In genomic region chr5:172901012-172901780, GRCh38 we compare ENCODE assay signal across 10 cellular contexts. TPM values are rescaled to one million over a fixed set of nuclear protein-coding genes. Genes with fewer than 3 reads are reported as not detected.
DNase-seq lines count a peak whose midpoint lies in the region; ATAC-seq, FAIRE-seq and TF ChIP-seq lines count a peak whose summit lies in the region.
"Had no signal": no experiment of that assay in that cellular context is flagged by ENCODE, and none has a peak within 500 bp of the region (broad histone marks: within the 10 kb centered on the region; RNA-seq: fewer than 3 reads in every experiment).

No MANE protein-coding gene starts in this region.

- intact Hi-C loops in activated CD4-positive, alpha-beta T cell treated with anti-CD3 and anti-CD28 coated beads for 36 hours (cut with DNase I, micrococcal nuclease) = no loop called here

- H3K27me3 ChIP-seq in AG04450 (ENCODE audit: control insufficient read depth, insufficient read depth, low read length) = no peaks in the 10 kb centered on the region
- H3K27me3 ChIP-seq in cardiac muscle cell = no peaks in the 10 kb centered on the region

- H3K27ac ChIP-seq in AG04450 (ENCODE audit: low read depth, low read length) (peak overlapping the region; percentile 99), cardiac muscle cell (peak overlapping the region; percentile 88)

- H3K4me3 ChIP-seq in AG04450 (ENCODE audit: low read depth, low read length) = no peak overlapping the region
- no peak overlapping the region for H3K4me3 ChIP-seq in cardiac muscle cell

- H3K4me1 Mint-ChIP-seq in osteocyte (ENCODE audit: unreplicated experiment) = peaks cover 96% of the 10 kb centered on the region
- peaks cover 4% of the 10 kb centered on the region for H3K4me1 Mint-ChIP-seq in activated CD4-positive, alpha-beta T cell treated with anti-CD3 and anti-CD28 coated beads for 36 hours

- H3K9me3 Mint-ChIP-seq in osteocyte (ENCODE audit: unreplicated experiment) = no peaks in the 10 kb centered on the region
- H3K9me3 Mint-ChIP-seq in activated CD4-positive, alpha-beta T cell treated with anti-CD3 and anti-CD28 coated beads for 36 hours (ENCODE audit: low read depth) = no peaks in the 10 kb centered on the region

- no peaks in the 10 kb centered on the region; the same call in 1 of the 2 replicates for H3K9me3 ChIP-seq in AG04450 (ENCODE audit: control insufficient read depth, insufficient read depth, low read length)
- H3K9me3 ChIP-seq in cardiac muscle cell (ENCODE audit: low read depth) = no peaks in the 10 kb centered on the region

- FAIRE-seq in frontal cortex (lab: Jason Lieb, UNC) = no peak
- no peak for FAIRE-seq in D721Med (lab: Jason Lieb, UNC)
- FAIRE-seq: endometrium had no signal

- DNase-seq in AG04450 (ENCODE audit: low read depth, low spot score) (peak; percentile 54), cardiac muscle cell (ENCODE audit: low read depth in 1 of 2, low spot score in 1 of 2) (peak; percentile 14 to 90), osteocyte (ENCODE audit: extremely low spot score, unreplicated experiment) (no peak), frontal cortex (ENCODE audit: low spot score in 2 of 2) (no peak), D721Med (ENCODE audit: insufficient read length, low spot score) (no peak)
- no peak for DNase-seq in stimulated activated CD4-positive, alpha-beta T cell treated with anti-CD3 and anti-CD28 coated beads, Interleukin-15, amount 100 ng/mL, for 24 hours
- no peak for DNase-seq in activated CD4-positive, alpha-beta T cell treated with anti-CD3 and anti-CD28 coated beads for 36 hours
- DNase-seq: activated CD4-positive, alpha-beta T cell treated with anti-CD3 and anti-CD28 coated beads, Interleukin-2, amount 50 U/mL, for 4 hours had no signal

- TF ChIP-seq CTCF in AG04450 (IDR thresholded peaks at IDR 0.05; ENCODE audit: low read depth, low read length) (no peak), cardiac muscle cell (IDR thresholded peaks at IDR 0.05; ENCODE audit: low read depth, low read length) (no peak), osteocyte (IDR thresholded peaks at IDR 0.05) (no peak), D721Med (IDR thresholded peaks at IDR 0.05; ENCODE audit: insufficient read depth, missing control alignments) (no peak)

- peaks cover 10% of the 10 kb centered on the region for H3K36me3 Mint-ChIP-seq in osteocyte (ENCODE audit: unreplicated experiment)
- peaks cover 5% of the 10 kb centered on the region for H3K36me3 Mint-ChIP-seq in activated CD4-positive, alpha-beta T cell treated with anti-CD3 and anti-CD28 coated beads for 36 hours (ENCODE audit: low read depth)

- no peak overlapping the region for H3K4me3 Mint-ChIP-seq in osteocyte (ENCODE audit: unreplicated experiment)
- no peak overlapping the region for H3K4me3 Mint-ChIP-seq in activated CD4-positive, alpha-beta T cell treated with anti-CD3 and anti-CD28 coated beads for 36 hours

- H3K27ac Mint-ChIP-seq in osteocyte (ENCODE audit: unreplicated experiment) = peak overlapping the region; percentile 98
- H3K27ac Mint-ChIP-seq in activated CD4-positive, alpha-beta T cell treated with anti-CD3 and anti-CD28 coated beads for 36 hours = no peak overlapping the region

- H3K36me3 ChIP-seq in cardiac muscle cell = peaks cover 3% of the 10 kb centered on the region

- H3K27me3 Mint-ChIP-seq in osteocyte (ENCODE audit: unreplicated experiment) = no peaks in the 10 kb centered on the region
- no peaks in the 10 kb centered on the region for H3K27me3 Mint-ChIP-seq in activated CD4-positive, alpha-beta T cell treated with anti-CD3 and anti-CD28 coated beads for 36 hours

- no peak for ATAC-seq in SK-N-SH treated with all-trans-retinoic acid at 6 μM for 48 hours
- no peak for ATAC-seq in activated CD4-positive, alpha-beta T cell treated with anti-CD3 and anti-CD28 coated beads for 36 hours

- POLR2A ChIA-PET in AG04450 (lab: Yijun Ruan, JAX) = interaction anchor here (1.3 kb wide), 1 partner anchor 130 kb away, joined by 15 read pairs; the partner anchor contains the start of gene DUSP1
- POLR2A ChIA-PET in activated CD4-positive, alpha-beta T cell treated with anti-CD3 and anti-CD28 coated beads for 36 hours (lab: Charles Lee) = no interaction called here

- peaks cover 9% of the 10 kb centered on the region for H3K4me1 ChIP-seq in cardiac muscle cell (ENCODE audit: low read depth)

- CTCF ChIA-PET in AG04450 (lab: Charles Lee) = no interaction called here
- CTCF ChIA-PET in activated CD4-positive, alpha-beta T cell treated with anti-CD3 and anti-CD28 coated beads for 36 hours (lab: Charles Lee) = interaction anchor here (0.6 kb wide), 1 partner anchor 34 kb away, joined by 3 read pairs; no protein-coding TSS in a partner anchor

TF ChIP-seq in SK-N-SH treated with all-trans-retinoic acid at 6 μM for 48 hours, 23 proteins besides CTCF, POLR2A, EP300 and RAD21:
- TF ChIP-seq CREB5 (CRISPR knock-in tag; IDR thresholded peaks at IDR 0.05; ENCODE audit: low read depth) = 0 out of 2 replicates have a peak, but pooled peaks have one; percentile 22
- no peak for TF ChIP-seq ESRRG (CRISPR knock-in tag; IDR thresholded peaks at IDR 0.05)
- TF ChIP-seq ZFP3 (CRISPR knock-in tag; IDR thresholded peaks at IDR 0.05) = peak; percentile 80; the same call in 1 of the 2 replicates
- TF ChIP-seq CSDC2 (CRISPR knock-in tag; IDR thresholded peaks at IDR 0.05) = peak; percentile 67; the same call in 1 of the 2 replicates
- TF ChIP-seq, protein P1, sequence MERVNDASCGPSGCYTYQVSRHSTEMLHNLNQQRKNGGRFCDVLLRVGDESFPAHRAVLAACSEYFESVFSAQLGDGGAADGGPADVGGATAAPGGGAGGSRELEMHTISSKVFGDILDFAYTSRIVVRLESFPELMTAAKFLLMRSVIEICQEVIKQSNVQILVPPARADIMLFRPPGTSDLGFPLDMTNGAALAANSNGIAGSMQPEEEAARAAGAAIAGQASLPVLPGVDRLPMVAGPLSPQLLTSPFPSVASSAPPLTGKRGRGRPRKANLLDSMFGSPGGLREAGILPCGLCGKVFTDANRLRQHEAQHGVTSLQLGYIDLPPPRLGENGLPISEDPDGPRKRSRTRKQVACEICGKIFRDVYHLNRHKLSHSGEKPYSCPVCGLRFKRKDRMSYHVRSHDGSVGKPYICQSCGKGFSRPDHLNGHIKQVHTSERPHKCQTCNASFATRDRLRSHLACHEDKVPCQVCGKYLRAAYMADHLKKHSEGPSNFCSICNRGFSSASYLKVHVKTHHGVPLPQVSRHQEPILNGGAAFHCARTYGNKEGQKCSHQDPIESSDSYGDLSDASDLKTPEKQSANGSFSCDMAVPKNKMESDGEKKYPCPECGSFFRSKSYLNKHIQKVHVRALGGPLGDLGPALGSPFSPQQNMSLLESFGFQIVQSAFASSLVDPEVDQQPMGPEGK (CRISPR knock-in tag; IDR thresholded peaks at IDR 0.05; ENCODE audit: borderline replicate concordance) = peak; percentile 84; the same call in 1 of the 2 replicates
- TF ChIP-seq ZC3H10 (CRISPR knock-in tag; IDR thresholded peaks at IDR 0.05) = no peak
- no peak for TF ChIP-seq ISL1 (CRISPR knock-in tag; IDR thresholded peaks at IDR 0.05)
- TF ChIP-seq BACH2 (CRISPR knock-in tag; IDR thresholded peaks at IDR 0.05; ENCODE audit: borderline replicate concordance) = no peak

RNA-seq across cellular contexts. Expression of gene RPL26L1, which starts 58.0 kb away (rescaled TPM):
- polyA plus RNA-seq in AG04450 (2011; rRNA removed) (83.5 and 88.2 TPM in 2 replicates), cardiac muscle cell (91.4 and 108 TPM in 2 replicates)
- polyA minus RNA-seq in AG04450 (2011; rRNA and poly(A)+ RNA removed) = 45.7 and 50.0 TPM in 2 replicates
- total RNA-seq in cardiac muscle cell (56.7 and 73.4 TPM in 2 replicates), osteocyte (43.5 and 45.1 TPM in 2 replicates), frontal cortex (33.8 TPM)
- total RNA-seq in activated CD4-positive, alpha-beta T cell treated with anti-CD3 and anti-CD28 coated beads for 36 hours = 10 to 100 TPM; 62.8 to 72.6 TPM

Comparison
In these comparisons a context has a peak if more than half of its experiments do, and no peak if none do; other contexts are left out.
1. DNase-seq: peak in AG04450 (single experiment) and cardiac muscle cell (2 of 2); none in osteocyte (single experiment), frontal cortex (0 of 2), stimulated activated CD4-positive, alpha-beta T cell treated with anti-CD3 and anti-CD28 coated beads, Interleukin-15, amount 100 ng/mL, for 24 hours (single experiment), D721Med (single experiment) and activated CD4-positive, alpha-beta T cell treated with anti-CD3 and anti-CD28 coated beads for 36 hours (single experiment).